11 cellular contexts compared by ENCODE assay signal in the genomic region with DNA sequence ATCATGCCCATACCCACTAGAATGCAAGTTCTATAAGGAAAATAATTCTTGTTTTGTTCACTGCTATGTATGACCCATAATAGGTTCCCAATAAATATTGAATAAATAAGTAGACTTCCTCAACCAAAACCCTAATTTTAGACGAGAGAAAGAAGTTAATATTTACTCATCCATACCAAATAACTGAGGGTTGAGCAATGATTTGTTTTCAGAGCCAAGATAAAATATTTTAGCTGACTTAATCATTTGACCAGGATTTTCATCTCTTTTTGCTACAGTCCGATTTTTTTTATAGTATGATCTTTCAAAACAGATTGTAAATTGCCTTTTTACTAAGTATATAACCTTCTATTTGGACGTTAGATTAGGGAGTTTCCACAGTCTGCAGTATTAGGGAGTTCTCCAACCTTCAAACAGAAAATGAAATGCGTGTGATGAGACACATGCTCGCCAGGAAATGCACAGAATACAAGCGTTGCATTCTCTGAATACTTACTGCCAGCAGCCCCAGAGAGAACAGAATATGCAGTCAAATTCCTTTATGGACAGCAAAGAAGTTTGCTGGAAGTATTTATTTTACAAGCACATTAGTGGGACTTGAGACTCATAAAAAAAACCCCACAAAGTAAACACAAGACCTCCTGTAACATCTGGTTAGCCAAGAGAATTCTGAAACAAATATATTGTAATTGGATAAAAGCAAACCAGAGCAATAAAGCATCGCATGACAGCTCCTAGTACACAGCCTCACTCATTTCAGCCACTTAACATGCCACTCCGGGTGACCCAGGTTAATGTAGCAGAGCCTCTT.
DNase-seq lines count a peak whose midpoint lies in the region; ATAC-seq and TF ChIP-seq lines count a peak whose summit lies in the region.
"Had no signal": no experiment of that assay in that cellular context is flagged by ENCODE, and none has a peak within 500 bp of the region (broad histone marks: within the 10 kb centered on the region; RNA-seq: fewer than 3 reads in every experiment).

No MANE protein-coding gene starts in this region.

- peak; percentile 32 for ATAC-seq in GM19351 (IDR thresholded peaks at IDR 0.05; ENCODE audit: unreplicated experiment)
- ATAC-seq in RWPE2 (ENCODE audit: low read depth): peak; percentile 64; the same call in 2 of the 3 replicates
- ATAC-seq in HG02884 (IDR thresholded peaks at IDR 0.05; ENCODE audit: unreplicated experiment): no peak
- no peak for ATAC-seq in HG02852 (IDR thresholded peaks at IDR 0.05; ENCODE audit: unreplicated experiment)
- no peak for ATAC-seq in gastroesophageal sphincter

- H3K9ac ChIP-seq in smooth muscle cell (ENCODE audit: low read depth): no peak overlapping the region

- no peaks in the 10 kb centered on the region for H4K20me1 ChIP-seq in smooth muscle cell (ENCODE audit: low read depth)

- H3K27ac ChIP-seq in RWPE2 (ENCODE audit: poor library complexity, severe bottlenecking): no peak overlapping the region
- peak overlapping the region; percentile 53 for H3K27ac ChIP-seq in smooth muscle cell (ENCODE audit: low read depth)
- H3K27ac ChIP-seq in gastroesophageal sphincter: no peak overlapping the region
- H3K27ac ChIP-seq: heart right ventricle had no signal

- H3K4me2 ChIP-seq in smooth muscle cell: peak overlapping the region; percentile 75

- H3K4me3 ChIP-seq in RWPE2 (ENCODE audit: severe bottlenecking): no peak overlapping the region
- H3K4me3 ChIP-seq in fibroblast of the aortic adventitia (ENCODE audit: low read depth, low read length): peak overlapping the region; percentile 6
- peak overlapping the region; percentile 15 for H3K4me3 ChIP-seq in smooth muscle cell
- no peak overlapping the region for H3K4me3 ChIP-seq in gastroesophageal sphincter
- H3K4me3 ChIP-seq: heart right ventricle had no signal

- TF ChIP-seq POLR2A in erythroblast (IDR thresholded peaks at IDR 0.05; ENCODE audit: low read length): no peak
- TF ChIP-seq POLR2A in gastroesophageal sphincter (IDR thresholded peaks at IDR 0.05): no peak

- no peaks in the 10 kb centered on the region for H3K36me3 ChIP-seq in RWPE2 (ENCODE audit: low read depth)
- H3K36me3 ChIP-seq in smooth muscle cell (ENCODE audit: low read depth): no peaks in the 10 kb centered on the region
- H3K36me3 ChIP-seq in gastroesophageal sphincter: no peaks in the 10 kb centered on the region
- H3K36me3 ChIP-seq: heart right ventricle had no signal

- H3F3A ChIP-seq in smooth muscle cell (ENCODE audit: low read depth): peaks cover 12% of the 10 kb centered on the region

- DNase-seq in RWPE2 (ENCODE audit: low spot score) (no peak), fibroblast of the aortic adventitia (ENCODE audit: low read depth) (peak; percentile 73), smooth muscle cell (lab: John Stamatoyannopoulos, UW; ENCODE audit: unreplicated experiment) (no peak), erythroblast (lab: John Stamatoyannopoulos, UW) (no peak)
- DNase-seq: activated CD4-positive, alpha-beta T cell treated with anti-CD3 and anti-CD28 coated beads for 1 hour; activated naive CD8-positive, alpha-beta T cell treated with anti-CD3 and anti-CD28 coated beads, Interleukin-2, amount 10 ng/mL, durations not matched to agents 7 days and 5 days; heart right ventricle had no signal

- peaks cover 25% of the 10 kb centered on the region for H3K27me3 ChIP-seq in RWPE2 (ENCODE audit: insufficient read depth, poor library complexity, severe bottlenecking)
- no peaks in the 10 kb centered on the region for H3K27me3 ChIP-seq in smooth muscle cell (ENCODE audit: low read depth)
- no peaks in the 10 kb centered on the region for H3K27me3 ChIP-seq in gastroesophageal sphincter

- H2AFZ ChIP-seq in smooth muscle cell (ENCODE audit: low read depth): peak overlapping the region; percentile 12

- no peaks in the 10 kb centered on the region for H3K79me2 ChIP-seq in smooth muscle cell (ENCODE audit: low read depth)

- no peak for TF ChIP-seq EP300 in gastroesophageal sphincter (IDR thresholded peaks at IDR 0.05)

- TF ChIP-seq CTCF in RWPE2 (IDR thresholded peaks at IDR 0.05; ENCODE audit: poor library complexity, severe bottlenecking) (no peak), fibroblast of the aortic adventitia (IDR thresholded peaks at IDR 0.05; ENCODE audit: insufficient read depth, low read length) (no peak), smooth muscle cell (IDR thresholded peaks at IDR 0.05; ENCODE audit: borderline replicate concordance, insufficient read depth, poor library complexity, severe bottlenecking) (no peak), gastroesophageal sphincter (IDR thresholded peaks at IDR 0.05) (no peak)

- H3K9me3 ChIP-seq in RWPE2 (ENCODE audit: severe bottlenecking) (no peaks in the 10 kb centered on the region), smooth muscle cell (replicated peaks; ENCODE audit: low read depth) (no peaks in the 10 kb centered on the region), gastroesophageal sphincter (no peaks in the 10 kb centered on the region)

- 9% methylated on average over 8 of the region's 8 CpGs for WGBS in smooth muscle cell (ENCODE audit: low lambda C conversion rate)
- WGBS in gastroesophageal sphincter (ENCODE audit: low coverage in 1 of 2), 2 donors: 10 to 18% methylated on average over 8 of the region's 8 CpGs

- H3K4me1 ChIP-seq in RWPE2 (ENCODE audit: insufficient read depth, poor library complexity, severe bottlenecking) (peaks cover 2% of the 10 kb centered on the region), smooth muscle cell (ENCODE audit: low read depth) (no peaks in the 10 kb centered on the region), gastroesophageal sphincter (peaks cover 0 to 8% (median 0%) of the 10 kb centered on the region in 3 donors)
- H3K4me1 ChIP-seq: heart right ventricle had no signal

Comparison
In these comparisons a context has a peak if more than half of its experiments do, and no peak if none do; other contexts are left out.
1. ATAC-seq: peak in GM19351 (single experiment) and RWPE2 (single experiment); none in HG02884 (single experiment), HG02852 (single experiment) and gastroesophageal sphincter (single experiment).
2. H3K4me3 ChIP-seq: peak in fibroblast of the aortic adventitia (single experiment) and smooth muscle cell (single experiment); none in RWPE2 (single experiment) and gastroesophageal sphincter (0 of 2).